In the genomic region with DNA sequence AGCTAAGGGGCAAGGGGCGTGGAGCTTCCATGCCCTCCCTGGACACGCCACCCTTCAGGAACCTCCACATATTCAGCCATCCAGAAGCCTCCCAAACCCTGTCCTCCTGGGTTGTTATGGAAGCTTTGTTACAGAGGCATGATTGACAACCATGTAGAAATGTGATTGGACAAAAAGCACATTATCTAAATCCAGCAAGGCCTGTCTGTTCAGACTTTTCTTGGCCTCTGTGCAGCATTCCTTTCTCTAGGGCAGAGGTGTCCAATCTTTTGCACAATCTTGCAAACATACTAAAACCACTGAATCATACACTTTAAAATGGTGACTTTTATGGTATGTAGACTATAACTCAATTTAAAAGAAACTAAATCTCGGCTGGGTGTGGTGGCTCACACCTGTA, we compare ENCODE assay signal across 24 cellular contexts. TPM values are rescaled to one million over a fixed set of nuclear protein-coding genes. Genes with fewer than 3 reads are reported as not detected.
DNase-seq lines count a peak whose midpoint lies in the region; ATAC-seq, FAIRE-seq and TF ChIP-seq lines count a peak whose summit lies in the region.
"Had no signal": no experiment of that assay in that cellular context is flagged by ENCODE, and none has a peak within 500 bp of the region (broad histone marks: within the 10 kb centered on the region; RNA-seq: fewer than 3 reads in every experiment).

No MANE protein-coding gene starts in this region.

- dilution Hi-C loops in IMR-90 (cut with HindIII; ENCODE audit: low sequenced_read_pairs, unreplicated experiment), result no loop called here

- peak overlapping the region; percentile 29; the same call in 1 of the 2 replicates for H3K18ac ChIP-seq in IMR-90 (ENCODE audit: low read depth, low read length)

- TF ChIP-seq CTCF in IMR-90 (conservative IDR thresholded peaks at IDR 0.05; ENCODE audit: low read depth, low read length) (no peak), GM12878 (IDR thresholded peaks at IDR 0.05 in 2 of 3, conservative IDR thresholded peaks at IDR 0.05 in 1 of 3; ENCODE audit: control insufficient read depth in 2 of 3, extremely low read depth in 1 of 3, insufficient read depth in 1 of 3, low read depth in 3 of 3, low read length in 3 of 3) (no peak), fibroblast of lung (conservative IDR thresholded peaks at IDR 0.05 in 1 of 2, IDR thresholded peaks at IDR 0.05 in 1 of 2; ENCODE audit: low read depth in 1 of 2, low read length in 2 of 2) (no peak), lower leg skin (IDR thresholded peaks at IDR 0.05) (no peak)

- no peak overlapping the region for H2BK15ac ChIP-seq in IMR-90 (ENCODE audit: low read depth, low read length)

- no peak overlapping the region for H3K4me3 Mint-ChIP-seq in memory B cell
- H3K4me3 Mint-ChIP-seq: activated naive CD4-positive, alpha-beta T cell treated with anti-CD3 and anti-CD28 coated beads for 36 hours; activated T-helper 1 cell treated with anti-CD3 and anti-CD28 coated beads, Interleukin-12 subunit alpha, Interleukin-12 subunit beta, Interleukin-2, Interleukin-4 antibody, amounts not matched to agents 30 ng/mL and 10 ng/mL and 1 ng/mL, durations not matched to agents 14 hours and 24 hours and 36 hours; naive B cell; stimulated activated naive B cell treated with anti-CD40 and anti-IgM and Interleukin-4, amounts not matched to agents 10 μg/mL and 1 μg/mL and 100 μg/mL, for 72 hours had no signal

- H3K56ac ChIP-seq in IMR-90 (ENCODE audit: extremely low read depth, insufficient read depth, low read length), result no peak overlapping the region

- SMC1A ChIA-PET in GM12878 (lab: Charles Lee; ENCODE audit: uncharacterized antibody, unreplicated experiment), result interaction anchor here (1.4 kb wide), 1 partner anchor 36 kb away, joined by 3 read pairs; no protein-coding TSS in a partner anchor

- H3K27ac ChIP-seq in IMR-90 (ENCODE audit: insufficient read depth, low read length) (no peak overlapping the region), GM12878 (ENCODE audit: control insufficient read depth, insufficient read depth) (no peak overlapping the region), fibroblast of lung (ENCODE audit: insufficient read depth, low read length) (no peak overlapping the region)
- H3K27ac ChIP-seq: BLaER1 treated with 17β-estradiol and CSF1 and Interleukin-3, amounts not matched to agents 10 nM and 100 nM; prostate gland; SJSA1 had no signal

- peak; percentile 54 for DNase-seq in IMR-90
- DNase-seq in GM12878 (ENCODE audit: low read depth, low spot score), result no peak
- DNase-seq in fibroblast of lung (ENCODE audit: low read depth in 2 of 2), result peak; percentile 27 to 50
- no peak for DNase-seq in memory B cell (ENCODE audit: low spot score in 2 of 2)
- no peak for DNase-seq in DMS114 treated with DMSO at 0.1 percent for 48 hours (lab: John Stamatoyannopoulos, UW; ENCODE audit: unreplicated experiment)
- DNase-seq in lower leg skin (ENCODE audit: low spot score in 2 of 2), result no peak
- DNase-seq: activated CD4-positive, alpha-beta T cell treated with anti-CD3 and anti-CD28 coated beads, Interleukin-2, amount 50 U/mL, for 4 hours; activated CD8-positive, alpha-beta memory T cell treated with anti-CD3 and anti-CD28 coated beads, Interleukin-2, amount 50 U/mL, for 4 hours; activated naive CD4-positive, alpha-beta T cell treated with anti-CD3 and anti-CD28 coated beads for 36 hours; amniotic stem cell; DMS79 treated with DMSO at 0.1 percent for 48 hours; foreskin melanocyte; naive B cell; NCI-H1105; NCI-H1930; stimulated activated CD4-positive, alpha-beta T cell treated with anti-CD3 and anti-CD28 coated beads, Interleukin-15, amount 100 ng/mL, for 24 hours; stimulated activated naive B cell treated with anti-CD40 and anti-IgM and Interleukin-4, amounts not matched to agents 10 μg/mL and 1 μg/mL and 100 μg/mL, for 72 hours had no signal

- H2AFZ ChIP-seq in IMR-90 (replicated peaks; ENCODE audit: low read length, poor library complexity), result no peak overlapping the region
- H2AFZ ChIP-seq in GM12878 (ENCODE audit: control insufficient read depth, low read depth, low read length), result no peak overlapping the region
- no peak overlapping the region for H2AFZ ChIP-seq in fibroblast of lung (ENCODE audit: low read length)

- H3K4me1 ChIP-seq in IMR-90 (ENCODE audit: control insufficient read depth, insufficient read depth, low read length) (peaks cover 2% of the 10 kb centered on the region; the same call in 1 of the 2 replicates), GM12878 (ENCODE audit: control insufficient read depth, insufficient read depth, low read length) (no peaks in the 10 kb centered on the region), fibroblast of lung (ENCODE audit: control insufficient read depth, extremely low read depth, insufficient read depth, low read length) (no peaks in the 10 kb centered on the region)
- H3K4me1 ChIP-seq: BLaER1 treated with 17β-estradiol and CSF1 and Interleukin-3, amounts not matched to agents 10 nM and 100 nM; prostate gland; SJSA1 had no signal

- H3K4me3 ChIP-seq in IMR-90 (ENCODE audit: insufficient read depth, low read depth, low read length), result no peak overlapping the region
- H3K4me3 ChIP-seq in GM12878, result no peak overlapping the region
- no peak overlapping the region for H3K4me3 ChIP-seq in fibroblast of lung (replicated peaks in 1 of 4; ENCODE audit: control extremely low read depth in 1 of 4, insufficient read depth in 1 of 4, low read depth in 3 of 4, low read length in 4 of 4)
- no peak overlapping the region for H3K4me3 ChIP-seq in lower leg skin (ENCODE audit: low read depth, poor library complexity, severe bottlenecking)
- H3K4me3 ChIP-seq: BLaER1 treated with 17β-estradiol and CSF1 and Interleukin-3, amounts not matched to agents 10 nM and 100 nM; prostate gland; SJSA1 had no signal

- TF ChIP-seq RAD21 in IMR-90 (IDR thresholded peaks at IDR 0.05; ENCODE audit: low read length), result no peak
- TF ChIP-seq RAD21 in GM12878 (IDR thresholded peaks at IDR 0.05; ENCODE audit: insufficient read depth, low read depth, low read length), result no peak

- no peak overlapping the region for H4K91ac ChIP-seq in IMR-90 (ENCODE audit: insufficient read depth, low read depth, low read length)

- POLR2A ChIA-PET in IMR-90 (lab: Charles Lee; ENCODE audit: unreplicated experiment) (no interaction called here), GM12878 (lab: Charles Lee) (interaction anchor here (0.6 to 1.0 kb wide), 2 partner anchors 10 to 153 kb away, joined by 3 read pairs; no protein-coding TSS in a partner anchor)

- H3K4ac ChIP-seq in IMR-90 (ENCODE audit: low read depth, low read length), result no peak overlapping the region

- peaks cover 8% of the 10 kb centered on the region for H3K79me2 ChIP-seq in GM12878 (ENCODE audit: control insufficient read depth, insufficient read depth, low read length)
- H3K79me2 ChIP-seq in fibroblast of lung (ENCODE audit: control insufficient read depth, insufficient read depth, low read length), result no peaks in the 10 kb centered on the region

- H3K9ac ChIP-seq in IMR-90 (ENCODE audit: low read depth, low read length) (no peak overlapping the region), GM12878 (ENCODE audit: control insufficient read depth, insufficient read depth, low read length) (no peak overlapping the region), fibroblast of lung (ENCODE audit: insufficient read depth, low read length) (no peak overlapping the region)
- H3K9ac ChIP-seq: BLaER1 treated with 17β-estradiol and CSF1 and Interleukin-3, amounts not matched to agents 10 nM and 100 nM had no signal

- H3K27me3 ChIP-seq in IMR-90 (ENCODE audit: control insufficient read depth, insufficient read depth, low read length) (no peaks in the 10 kb centered on the region), GM12878 (replicated peaks in 1 of 2; ENCODE audit: control insufficient read depth in 2 of 2, insufficient read depth in 2 of 2, low read length in 1 of 2) (no peaks in the 10 kb centered on the region), fibroblast of lung (ENCODE audit: control insufficient read depth, insufficient read depth, low read length) (no peaks in the 10 kb centered on the region)
- H3K27me3 ChIP-seq: BLaER1 treated with 17β-estradiol and CSF1 and Interleukin-3, amounts not matched to agents 10 nM and 100 nM; SJSA1 had no signal

- CTCF ChIA-PET in IMR-90 (lab: Yijun Ruan, JAX) (no interaction called here), GM12878 (lab: Yijun Ruan, JAX) (no interaction called here)

- 0 out of 2 replicates have a peak overlapping the region, but pooled peaks have one; percentile 22 for H3K4me2 ChIP-seq in IMR-90 (ENCODE audit: low read depth, low read length)
- no peak overlapping the region for H3K4me2 ChIP-seq in GM12878 (ENCODE audit: control insufficient read depth, insufficient read depth)
- no peak overlapping the region for H3K4me2 ChIP-seq in fibroblast of lung (ENCODE audit: extremely low read depth, insufficient read depth, low read length)
- H3K4me2 ChIP-seq: BLaER1 treated with 17β-estradiol and CSF1 and Interleukin-3, amounts not matched to agents 10 nM and 100 nM had no signal

- peaks cover 14% of the 10 kb centered on the region for H3K4me1 Mint-ChIP-seq in memory B cell

- ATAC-seq in IMR-90 (ENCODE audit: low read depth) (peak; percentile 82), GM12878 (no peak), memory B cell (ENCODE audit: low read depth) (no peak), HG02840 (IDR thresholded peaks at IDR 0.05; ENCODE audit: low FRiP score, unreplicated experiment) (no peak), SK-N-SH treated with all-trans-retinoic acid at 6 μM for 48 hours (no peak)
- ATAC-seq: stimulated activated naive B cell treated with anti-CD40 and anti-IgM and Interleukin-4, amounts not matched to agents 10 μg/mL and 1 μg/mL and 100 μg/mL, for 72 hours had no signal

- no peak overlapping the region for H3K14ac ChIP-seq in IMR-90 (replicated peaks; ENCODE audit: low read depth, low read length)

- FAIRE-seq in GM12878 (lab: Jason Lieb, UNC), result peak; percentile 7
- FAIRE-seq: urothelium cell line had no signal

- no peaks in the 10 kb centered on the region for H3K9me1 ChIP-seq in IMR-90 (ENCODE audit: insufficient read depth, low read length)

- no TSS peak for BruUV-seq in IMR-90 (replicated peaks; lab: Mats Ljungman, UMichigan)
- no TSS peak for BruUV-seq in GM12878 (replicated peaks; lab: Mats Ljungman, UMichigan)

- H3K27ac Mint-ChIP-seq in memory B cell, result peak overlapping the region; percentile 8
- H3K27ac Mint-ChIP-seq: activated naive CD4-positive, alpha-beta T cell treated with anti-CD3 and anti-CD28 coated beads for 36 hours; activated T-helper 1 cell treated with anti-CD3 and anti-CD28 coated beads, Interleukin-12 subunit alpha, Interleukin-12 subunit beta, Interleukin-2, Interleukin-4 antibody, amounts not matched to agents 30 ng/mL and 10 ng/mL and 1 ng/mL, durations not matched to agents 14 hours and 24 hours and 36 hours; naive B cell had no signal

- in situ Hi-C loops in IMR-90 (cut with MboI; ENCODE audit: low sequenced_read_pairs) (no loop called here), GM12878 (cut with MboI) (no loop called here)

- intact Hi-C loops in IMR-90 (cut with micrococcal nuclease), result no loop called here
- intact Hi-C loops in GM12878 (cut with micrococcal nuclease; ENCODE audit: unreplicated experiment), result no loop called here
- intact Hi-C loops in lower leg skin (cut with DNase I; ENCODE audit: low total_unique reads), result no loop called here

- peaks cover 0 to 3% of the 10 kb centered on the region in 2 experiments; a peak in 2 of 4 replicates for H3K79me1 ChIP-seq in IMR-90 (ENCODE audit: low read depth in 1 of 2, low read length in 2 of 2)

- H2AK5ac ChIP-seq in IMR-90 (ENCODE audit: low read depth, low read length), result no peak overlapping the region

- no peaks in the 10 kb centered on the region for H3K9me3 Mint-ChIP-seq in memory B cell
- H3K9me3 Mint-ChIP-seq: activated naive CD4-positive, alpha-beta T cell treated with anti-CD3 and anti-CD28 coated beads for 36 hours; activated T-helper 1 cell treated with anti-CD3 and anti-CD28 coated beads, Interleukin-12 subunit alpha, Interleukin-12 subunit beta, Interleukin-2, Interleukin-4 antibody, amounts not matched to agents 30 ng/mL and 10 ng/mL and 1 ng/mL, durations not matched to agents 14 hours and 24 hours and 36 hours; stimulated activated naive B cell treated with anti-CD40 and anti-IgM and Interleukin-4, amounts not matched to agents 10 μg/mL and 1 μg/mL and 100 μg/mL, for 72 hours had no signal

- no peak overlapping the region for H2BK20ac ChIP-seq in IMR-90 (ENCODE audit: low read depth, low read length)

- H3K9me3 ChIP-seq in IMR-90 (ENCODE audit: control insufficient read depth, insufficient read depth, low read length), result no peaks in the 10 kb centered on the region
- H3K9me3 ChIP-seq in GM12878 (replicated peaks; ENCODE audit: control insufficient read depth, insufficient read depth, low read length), result no peaks in the 10 kb centered on the region
- H3K9me3 ChIP-seq in fibroblast of lung (ENCODE audit: control insufficient read depth, insufficient read depth, low read depth, low read length), result no peaks in the 10 kb centered on the region
- H3K9me3 ChIP-seq: BLaER1 treated with 17β-estradiol and CSF1 and Interleukin-3, amounts not matched to agents 10 nM and 100 nM; prostate gland; SJSA1 had no signal

- H4K8ac ChIP-seq in IMR-90 (ENCODE audit: low read depth in 2 of 2, low read length in 2 of 2), result no peak overlapping the region

- H3K36me3 Mint-ChIP-seq in memory B cell, result peaks cover 6% of the 10 kb centered on the region

- no peak overlapping the region for H2AK9ac ChIP-seq in IMR-90 (replicated peaks; ENCODE audit: low read depth, low read length, poor library complexity)

- TF ChIP-seq POLR2A in IMR-90 (IDR thresholded peaks at IDR 0.05; ENCODE audit: low read depth, low read length) (no peak), GM12878 (IDR thresholded peaks at IDR 0.05; ENCODE audit: low read depth, low read length) (no peak), lower leg skin (IDR thresholded peaks at IDR 0.05) (no peak)

- no peaks in the 10 kb centered on the region for H3K27me3 Mint-ChIP-seq in memory B cell
- H3K27me3 Mint-ChIP-seq: naive B cell; stimulated activated naive B cell treated with anti-CD40 and anti-IgM and Interleukin-4, amounts not matched to agents 10 μg/mL and 1 μg/mL and 100 μg/mL, for 72 hours had no signal

- H2BK5ac ChIP-seq in IMR-90 (ENCODE audit: low read depth, low read length, poor library complexity, severe bottlenecking), result no peak overlapping the region

- RAD21 ChIA-PET in GM12878 (lab: Charles Lee; ENCODE audit: unreplicated experiment), result no interaction called here

- peaks cover 7% of the 10 kb centered on the region; the same call in 1 of the 2 replicates for H3K36me3 ChIP-seq in IMR-90 (ENCODE audit: control insufficient read depth, insufficient read depth, low read length)
- H3K36me3 ChIP-seq in GM12878 (ENCODE audit: control insufficient read depth in 2 of 2, insufficient read depth in 2 of 2, low read length in 1 of 2), result no peaks in the 10 kb centered on the region; a peak in 1 of 4 replicates
- no peaks in the 10 kb centered on the region for H3K36me3 ChIP-seq in fibroblast of lung (ENCODE audit: control insufficient read depth, insufficient read depth, low read length)
- H3K36me3 ChIP-seq: prostate gland, SJSA1 had no signal

- WGBS in IMR-90 (ENCODE audit: extremely low coverage in 2 of 2, insufficient read length in 1 of 2), 2 experiments, result no CpG with 5 or more reads among the region's 3 CpGs
- 61% methylated on average over 3 of the region's 3 CpGs for WGBS in GM12878 (ENCODE audit: insufficient coverage, insufficient replicate concordance, low lambda C conversion rate, missing lambda C conversion rate)
- WGBS in lower leg skin, 2 donors, result 65 to 76% methylated on average over 3 of the region's 3 CpGs

- no peak overlapping the region for H4K5ac ChIP-seq in IMR-90 (ENCODE audit: low read depth, low read length)

- TF ChIP-seq EP300 in GM12878 (IDR thresholded peaks at IDR 0.05; ENCODE audit: borderline replicate concordance in 1 of 2, control insufficient read depth in 1 of 2, low read depth in 2 of 2, low read length in 2 of 2), result no peak

- H4K20me1 ChIP-seq in IMR-90 (ENCODE audit: insufficient read depth, low read length) (no peaks in the 10 kb centered on the region), GM12878 (ENCODE audit: control insufficient read depth, insufficient read depth) (no peaks in the 10 kb centered on the region), fibroblast of lung (ENCODE audit: control insufficient read depth, extremely low read depth, insufficient read depth, low read length) (no peaks in the 10 kb centered on the region)

- H3K23ac ChIP-seq in IMR-90 (ENCODE audit: low read depth, low read length), result no peak overlapping the region

- H2BK120ac ChIP-seq in IMR-90 (ENCODE audit: low read depth, low read length), result no peak overlapping the region

RNA-seq across cellular contexts. Expression of a gene that starts 12.7 kb away (rescaled TPM):
- total RNA-seq in IMR-90 (2012; rRNA removed) (33.2 and 47.5 TPM in 2 replicates), GM12878 (2014; rRNA removed) (39.2 and 46.4 TPM in 2 replicates), GM12878 (2014; rRNA removed; fragmentation: Illumina TruSeq; extraction: Trizol) (51.8 and 53.8 TPM in 2 replicates), GM12878 (2021) (24.7 and 24.8 TPM in 2 replicates), fibroblast of lung (38.0 and 40.8 TPM in 2 replicates), lower leg skin (10 to 100 TPM; 25.9 to 29.4 (median 27.8) TPM)
- polyA plus RNA-seq in IMR-90 (2012; rRNA removed) (15.1 and 16.7 TPM in 2 replicates), GM12878 (2011; rRNA removed) (27.2 and 33.6 TPM in 2 replicates), GM12878 (2014; fragmentation: Illumina TruSeq; extraction: Trizol) (41.1 and 50.1 TPM in 2 replicates), GM12878 (2014; fragmentation: Nextera tagmentation; extraction: Ambion mirVana) (10 to 100 TPM; 15.1 to 17.8 TPM), GM12878 (2014; rRNA removed) (30.1 and 30.8 TPM in 2 replicates), GM12878 (2016; fragmentation: Nextera tagmentation; extraction: Ambion mirVana) (10 to 100 TPM; 18.5 to 21.7 TPM), fibroblast of lung (20.1 and 20.3 TPM in 2 replicates)
- 3.9 and 6.4 TPM in 2 replicates for polyA plus RNA-seq in IMR-90 (2012; cell fraction: cytosol; rRNA removed)
- polyA plus RNA-seq in IMR-90 (2012; cell fraction: nucleus; rRNA removed; ENCODE audit: low replicate concordance), result 2.8 and 13.5 TPM in 2 replicates
- 17.8 and 22.3 TPM in 2 replicates for total RNA-seq in GM12878 (2013; cell fraction: nucleolus; rRNA removed)
- 13.5 TPM for polyA plus RNA-seq in GM12878 (2011; ENCODE audit: low read depth)
- polyA plus RNA-seq in GM12878 (2011; cell fraction: cytosol; rRNA removed), result 18.8 and 19.8 TPM in 2 replicates
- polyA plus RNA-seq in GM12878 (2011; cell fraction: nucleus; rRNA removed), result 11.3 and 15.2 TPM in 2 replicates
- 21.3 and 22.1 TPM in 2 replicates for polyA plus RNA-seq in GM12878 (2012)
- 21.9 and 26.7 TPM in 2 replicates for polyA minus RNA-seq in GM12878 (2011; rRNA and poly(A)+ RNA removed)
- polyA minus RNA-seq in GM12878 (2011; cell fraction: cytosol; rRNA and poly(A)+ RNA removed), result 10.8 and 12.8 TPM in 2 replicates
- polyA minus RNA-seq in GM12878 (2011; cell fraction: nucleus; rRNA and poly(A)+ RNA removed), result 6.0 and 10.4 TPM in 2 replicates
- polyA plus RNA-seq in fibroblast of lung (2012), result 20.8 and 23.5 TPM in 2 replicates
- 15.2 and 15.9 TPM in 2 replicates for polyA minus RNA-seq in fibroblast of lung (ENCODE audit: low replicate concordance)

RNA-seq across cellular contexts. Expression of a gene that starts 21.9 kb away (rescaled TPM):
- total RNA-seq in IMR-90 (2012; rRNA removed) (12.9 and 20.3 TPM in 2 replicates), GM12878 (2014; rRNA removed) (21.9 and 23.4 TPM in 2 replicates), GM12878 (2014; rRNA removed; fragmentation: Illumina TruSeq; extraction: Trizol) (42.8 and 43.5 TPM in 2 replicates), GM12878 (2021) (45.8 and 46.9 TPM in 2 replicates), fibroblast of lung (22.1 and 28.4 TPM in 2 replicates), lower leg skin (10 to 100 TPM; 20.6 to 24.4 (median 22.4) TPM)
- polyA plus RNA-seq in IMR-90 (2012; rRNA removed) (42.9 and 50.5 TPM in 2 replicates), GM12878 (2011; rRNA removed) (49.8 and 66.3 TPM in 2 replicates), GM12878 (2014; fragmentation: Illumina TruSeq; extraction: Trizol) (91.1 and 120 TPM in 2 replicates), GM12878 (2014; fragmentation: Nextera tagmentation; extraction: Ambion mirVana) (10 to 100 TPM; 20.8 to 37.1 TPM), GM12878 (2014; rRNA removed) (90.8 and 97.2 TPM in 2 replicates), GM12878 (2016; fragmentation: Nextera tagmentation; extraction: Ambion mirVana) (100 to 1,000 TPM; 115 to 121 TPM), fibroblast of lung (89.8 and 106 TPM in 2 replicates)
- 60.8 and 68.7 TPM in 2 replicates for polyA plus RNA-seq in IMR-90 (2012; cell fraction: cytosol; rRNA removed)
- 23.6 and 57.4 TPM in 2 replicates for polyA plus RNA-seq in IMR-90 (2012; cell fraction: nucleus; rRNA removed; ENCODE audit: low replicate concordance)
- total RNA-seq in GM12878 (2013; cell fraction: nucleolus; rRNA removed), result 46.3 and 52.5 TPM in 2 replicates
- polyA plus RNA-seq in GM12878 (2011; ENCODE audit: low read depth), result 27.8 TPM
- polyA plus RNA-seq in GM12878 (2011; cell fraction: cytosol; rRNA removed), result 34.9 and 37.1 TPM in 2 replicates
- 29.6 and 33.9 TPM in 2 replicates for polyA plus RNA-seq in GM12878 (2011; cell fraction: nucleus; rRNA removed)
- 35.1 and 42.7 TPM in 2 replicates for polyA plus RNA-seq in GM12878 (2012)
- 15.6 and 17.9 TPM in 2 replicates for polyA minus RNA-seq in GM12878 (2011; rRNA and poly(A)+ RNA removed)
- polyA minus RNA-seq in GM12878 (2011; cell fraction: cytosol; rRNA and poly(A)+ RNA removed), result 23.9 and 26.9 TPM in 2 replicates
- 10.9 and 12.7 TPM in 2 replicates for polyA minus RNA-seq in GM12878 (2011; cell fraction: nucleus; rRNA and poly(A)+ RNA removed)
- 77.9 and 78.4 TPM in 2 replicates for polyA plus RNA-seq in fibroblast of lung (2012)
- 12.3 and 22.8 TPM in 2 replicates for polyA minus RNA-seq in fibroblast of lung (ENCODE audit: low replicate concordance)

RNA-seq across cellular contexts. Expression of a gene that starts 53.7 kb away (rescaled TPM):
- 2.2 and 3.6 TPM in 2 replicates for total RNA-seq in IMR-90 (2012; rRNA removed)
- polyA plus RNA-seq in IMR-90 (2012; rRNA removed), result 4.1 TPM in 2 replicates
- 0.78 and 0.81 TPM in 2 replicates for polyA plus RNA-seq in IMR-90 (2012; cell fraction: cytosol; rRNA removed)
- 0.86 and 5.4 TPM in 2 replicates for polyA plus RNA-seq in IMR-90 (2012; cell fraction: nucleus; rRNA removed; ENCODE audit: low replicate concordance)
- total RNA-seq in GM12878 (2013; cell fraction: nucleolus; rRNA removed), result 32.9 and 35.0 TPM in 2 replicates
- total RNA-seq in GM12878 (2014; rRNA removed), result 8.1 and 8.5 TPM in 2 replicates
- total RNA-seq in GM12878 (2014; rRNA removed; fragmentation: Illumina TruSeq; extraction: Trizol), result 15.7 and 16.6 TPM in 2 replicates
- 20.1 and 21.5 TPM in 2 replicates for total RNA-seq in GM12878 (2021)
- polyA plus RNA-seq in GM12878 (2011; ENCODE audit: low read depth), result 8.7 TPM
- polyA plus RNA-seq in GM12878 (2011; rRNA removed), result 14.4 and 19.6 TPM in 2 replicates
- 7.8 and 8.0 TPM in 2 replicates for polyA plus RNA-seq in GM12878 (2011; cell fraction: cytosol; rRNA removed)
- polyA plus RNA-seq in GM12878 (2011; cell fraction: nucleus; rRNA removed), result 12.2 and 14.9 TPM in 2 replicates
- 9.4 and 12.6 TPM in 2 replicates for polyA plus RNA-seq in GM12878 (2012)
- polyA plus RNA-seq in GM12878 (2014; fragmentation: Illumina TruSeq; extraction: Trizol), result 20.3 and 25.3 TPM in 2 replicates
- polyA plus RNA-seq in GM12878 (2014; fragmentation: Nextera tagmentation; extraction: Ambion mirVana), result 1 to 10 TPM; 6.2 to 9.5 TPM
- 9.9 and 10.7 TPM in 2 replicates for polyA plus RNA-seq in GM12878 (2014; rRNA removed)
- 1 to 10 TPM; 8.4 to 9.0 TPM for polyA plus RNA-seq in GM12878 (2016; fragmentation: Nextera tagmentation; extraction: Ambion mirVana)
- 12.3 and 14.2 TPM in 2 replicates for polyA minus RNA-seq in GM12878 (2011; rRNA and poly(A)+ RNA removed)
- 8.2 and 9.4 TPM in 2 replicates for polyA minus RNA-seq in GM12878 (2011; cell fraction: cytosol; rRNA and poly(A)+ RNA removed)
- 5.9 and 10.3 TPM in 2 replicates for polyA minus RNA-seq in GM12878 (2011; cell fraction: nucleus; rRNA and poly(A)+ RNA removed)
- total RNA-seq in fibroblast of lung, result 3.9 and 4.1 TPM in 2 replicates
- 7.1 and 7.4 TPM in 2 replicates for polyA plus RNA-seq in fibroblast of lung
- 5.5 and 6.0 TPM in 2 replicates for polyA plus RNA-seq in fibroblast of lung (2012)
- polyA minus RNA-seq in fibroblast of lung (ENCODE audit: low replicate concordance), result 1.3 and 2.6 TPM in 2 replicates
- 10 to 100 TPM in 2 of 4 donors, 1 to 10 TPM in 2; 8.9 to 16.6 (median 10.4) TPM for total RNA-seq in lower leg skin

Comparison
In these comparisons a context has a peak if more than half of its experiments do, and no peak if none do; other contexts are left out.
1. DNase-seq: peak in IMR-90 (single experiment) and fibroblast of lung (2 of 2); none in GM12878 (single experiment), memory B cell (0 of 2), DMS114 treated with DMSO at 0.1 percent for 48 hours (single experiment) and lower leg skin (0 of 2).